Comparison of ENCODE assay signal across 29 cellular contexts in the genomic region with DNA sequence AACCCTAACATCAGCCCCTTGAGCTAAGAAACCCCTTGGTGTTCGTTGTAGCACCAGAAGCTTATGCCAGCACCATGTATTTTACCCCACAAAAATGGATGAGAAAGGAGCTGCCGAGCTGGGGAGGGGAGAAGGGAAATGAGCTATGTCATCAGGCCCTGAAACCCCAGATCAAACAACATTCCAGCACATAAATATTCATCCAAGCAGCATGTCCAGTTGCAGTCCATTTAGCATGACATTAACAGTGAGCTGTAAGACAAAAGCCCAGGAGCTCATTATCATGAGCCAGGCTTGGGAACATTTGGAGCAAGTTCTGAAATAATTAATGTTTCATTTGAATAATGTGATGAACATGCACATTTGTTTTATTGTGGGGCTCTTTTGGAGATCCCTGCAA.
"Had no signal": no experiment of that assay in that cellular context is flagged by ENCODE, and none has a peak within 500 bp of the region (broad histone marks: within the 10 kb centered on the region; RNA-seq: fewer than 3 reads in every experiment).

No MANE protein-coding gene starts in this region.

- H3K4me3 ChIP-seq: ovary, psoas muscle, right lobe of liver, sigmoid colon, stomach, thoracic aorta, thyroid gland, transverse colon, upper lobe of right lung, uterus had no signal

- H3K9me3 ChIP-seq: neutrophil, ovary, psoas muscle, right lobe of liver, sigmoid colon, stomach, thoracic aorta, thyroid gland, transverse colon, upper lobe of right lung, uterus had no signal

- FAIRE-seq: small intestine had no signal

- H3K27me3 ChIP-seq: neutrophil, ovary, right lobe of liver, sigmoid colon, stomach, thyroid gland, transverse colon, upper lobe of right lung, uterus had no signal

- H2AFZ ChIP-seq: parathyroid adenoma had no signal

- H3K27me3 Mint-ChIP-seq: progenitor cell of endocrine pancreas; stimulated activated naive B cell treated with anti-CD40 and anti-IgM and Interleukin-4, amounts not matched to agents 10 μg/mL and 1 μg/mL and 100 μg/mL, for 72 hours; stimulated activated naive CD8-positive, alpha-beta T cell treated with anti-CD3 and anti-CD28 coated beads, Interleukin-15, Interleukin-2, amounts not matched to agents 100 ng/mL and 50 ng/mL, for 24 hours had no signal

- H3K79me2 ChIP-seq: parathyroid adenoma had no signal

- H3K4me3 Mint-ChIP-seq: naive thymus-derived CD4-positive, alpha-beta T cell; natural killer cell; nephron; stimulated activated effector memory CD8-positive, alpha-beta T cell treated with anti-CD3 and anti-CD28 coated beads, Interleukin-12 subunit alpha, Interleukin-12 subunit beta, amount 100 ng/mL, for 72 hours; stimulated activated naive B cell treated with anti-CD40 and anti-IgM and Interleukin-4, amounts not matched to agents 10 μg/mL and 1 μg/mL and 100 μg/mL, for 72 hours; stimulated activated naive CD8-positive, alpha-beta T cell treated with anti-CD3 and anti-CD28 coated beads, Interleukin-15, Interleukin-2, amounts not matched to agents 100 ng/mL and 50 ng/mL, for 24 hours; type B pancreatic cell had no signal

- H3K9me3 Mint-ChIP-seq: nephron; stimulated activated effector memory CD8-positive, alpha-beta T cell treated with anti-CD3 and anti-CD28 coated beads, Interleukin-12 subunit alpha, Interleukin-12 subunit beta, amount 100 ng/mL, for 72 hours; stimulated activated naive CD8-positive, alpha-beta T cell treated with anti-CD3 and anti-CD28 coated beads, Interleukin-15, Interleukin-2, amounts not matched to agents 100 ng/mL and 50 ng/mL, for 24 hours; type B pancreatic cell had no signal

- H3K4me1 ChIP-seq: parathyroid adenoma, psoas muscle, right lobe of liver, sigmoid colon, thyroid gland, transverse colon, upper lobe of right lung, uterus had no signal

- H3K36me3 ChIP-seq: neutrophil, ovary, right lobe of liver, sigmoid colon, stomach, thoracic aorta, thyroid gland, transverse colon, upper lobe of right lung, uterus had no signal

- H3K4me1 Mint-ChIP-seq: naive thymus-derived CD4-positive, alpha-beta T cell; natural killer cell; nephron; stimulated activated effector memory CD8-positive, alpha-beta T cell treated with anti-CD3 and anti-CD28 coated beads, Interleukin-12 subunit alpha, Interleukin-12 subunit beta, amount 100 ng/mL, for 72 hours; stimulated activated naive B cell treated with anti-CD40 and anti-IgM and Interleukin-4, amounts not matched to agents 10 μg/mL and 1 μg/mL and 100 μg/mL, for 72 hours had no signal

- DNase-seq: naive thymus-derived CD4-positive, alpha-beta T cell; natural killer cell; nucleus accumbens; ovary; posterior cingulate gyrus; psoas muscle; right cardiac atrium; right lobe of liver; sigmoid colon; small intestine; stimulated activated CD4-positive, alpha-beta T cell treated with anti-CD3 and anti-CD28 coated beads, Interleukin-15, amount 100 ng/mL, for 24 hours; stimulated activated CD4-positive, alpha-beta T cell treated with anti-CD3 and anti-CD28 coated beads, Interleukin-2, amount 100 ng/mL, for 24 hours; stimulated activated CD4-positive, alpha-beta T cell treated with anti-CD3 and anti-CD28 coated beads, Interleukin-2, amount 100 ng/mL, for 48 hours; stimulated activated CD4-positive, alpha-beta T cell treated with anti-CD3 and anti-CD28 coated beads, Interleukin-4, amount 100 ng/mL, for 24 hours; stimulated activated naive B cell treated with anti-CD40 and anti-IgM and Interleukin-4, amounts not matched to agents 10 μg/mL and 1 μg/mL and 100 μg/mL, for 72 hours; stimulated activated naive CD4-positive, alpha-beta T cell treated with Interleukin-2 at 50 U/mL for 16 hours; stomach; thyroid gland; transverse colon; upper lobe of right lung; uterus had no signal

- H3K27ac Mint-ChIP-seq: naive thymus-derived CD4-positive, alpha-beta T cell; natural killer cell; nephron; progenitor cell of endocrine pancreas; stimulated activated effector memory CD8-positive, alpha-beta T cell treated with anti-CD3 and anti-CD28 coated beads, Interleukin-12 subunit alpha, Interleukin-12 subunit beta, amount 100 ng/mL, for 72 hours; stimulated activated naive B cell treated with anti-CD40 and anti-IgM and Interleukin-4, amounts not matched to agents 10 μg/mL and 1 μg/mL and 100 μg/mL, for 72 hours; stimulated activated naive CD8-positive, alpha-beta T cell treated with anti-CD3 and anti-CD28 coated beads, Interleukin-15, Interleukin-2, amounts not matched to agents 100 ng/mL and 50 ng/mL, for 24 hours; type B pancreatic cell had no signal

- H3K9ac ChIP-seq: parathyroid adenoma had no signal

- H3K27ac ChIP-seq: neutrophil, ovary, parathyroid adenoma, psoas muscle, right lobe of liver, sigmoid colon, stomach, thoracic aorta, thyroid gland, transverse colon, upper lobe of right lung, uterus had no signal

- H3K36me3 Mint-ChIP-seq: naive thymus-derived CD4-positive, alpha-beta T cell; natural killer cell; stimulated activated effector memory CD8-positive, alpha-beta T cell treated with anti-CD3 and anti-CD28 coated beads, Interleukin-12 subunit alpha, Interleukin-12 subunit beta, amount 100 ng/mL, for 72 hours; stimulated activated naive B cell treated with anti-CD40 and anti-IgM and Interleukin-4, amounts not matched to agents 10 μg/mL and 1 μg/mL and 100 μg/mL, for 72 hours; type B pancreatic cell had no signal
